In genomic region chr3:123198352-123198751, GRCh38 we compare ENCODE assay signal across 32 cellular contexts.
"Had no signal": no experiment of that assay in that cellular context is flagged by ENCODE, and none has a peak within 500 bp of the region (broad histone marks: within the 10 kb centered on the region; RNA-seq: fewer than 3 reads in every experiment).

No MANE protein-coding gene starts in this region.

- H3K27me3 ChIP-seq: adrenal gland, ascending aorta, breast epithelium, cardiac muscle cell, colonic mucosa, esophagus muscularis mucosa, foreskin keratinocyte, gastrocnemius medialis had no signal

- H3K27ac ChIP-seq: adrenal gland, ascending aorta, breast epithelium, cardiac muscle cell, colonic mucosa, esophagus muscularis mucosa, foreskin keratinocyte, gastrocnemius medialis, WERI-Rb-1 had no signal

- ATAC-seq: activated CD4-positive, CD25-positive, alpha-beta regulatory T cell treated with anti-CD3 and anti-CD28 coated beads, Interleukin-2, amount 50 U/mL, for 24 hours; activated CD8-positive, alpha-beta T cell treated with anti-CD3 and anti-CD28 coated beads for 36 hours; activated naive CD8-positive, alpha-beta T cell treated with anti-CD3 and anti-CD28 coated beads, Interleukin-2, amount 50 U/mL, for 24 hours; activated T-cell treated with anti-CD3 and anti-CD28 coated beads, Interleukin-2, amount 50 U/mL, for 4 hours; activated T-helper 17 cell treated with anti-CD3 and anti-CD28 coated beads, Interleukin-2, amount 50 U/mL, for 72 hours; foreskin keratinocyte; gastrocnemius medialis; T-helper 17 cell had no signal

- H3K36me3 ChIP-seq: adrenal gland, ascending aorta, breast epithelium, cardiac muscle cell, colonic mucosa, esophagus muscularis mucosa, gastrocnemius medialis, WERI-Rb-1 had no signal

- FAIRE-seq: endometrium, endothelial cell of umbilical vein had no signal

- H3K4me3 ChIP-seq: adrenal gland, ascending aorta, breast epithelium, cardiac muscle cell, colonic mucosa, esophagus muscularis mucosa, gastrocnemius medialis had no signal

- DNase-seq: activated B cell treated with CpG ODN at 0.5 μM for 24 hours; activated CD4-positive, alpha-beta T cell treated with anti-CD3 and anti-CD28 coated beads for 48 hours; activated CD4-positive, alpha-beta T cell treated with anti-CD3 and anti-CD28 coated beads, Interleukin-2, amount 50 U/mL, for 1 hour; activated CD4-positive, alpha-beta T cell treated with anti-CD3 and anti-CD28 coated beads, Interleukin-2, amount 50 U/mL, for 48 hours; activated CD8-positive, alpha-beta memory T cell treated with anti-CD3 and anti-CD28 coated beads for 24 hours; activated CD8-positive, alpha-beta T cell treated with anti-CD3 and anti-CD28 coated beads for 36 hours; activated effector memory CD4-positive, alpha-beta T cell treated with Interleukin-2 at 50 U/mL for 16 hours; activated gamma-delta T cell treated with Interleukin-2 at 50 U/mL for 16 hours; activated naive CD4-positive, alpha-beta T cell treated with anti-CD3 and anti-CD28 coated beads for 36 hours; activated naive CD8-positive, alpha-beta T cell treated with anti-CD3 and anti-CD28 coated beads for 36 hours; activated naive CD8-positive, alpha-beta T cell treated with anti-CD3 and anti-CD28 coated beads, Interleukin-2, amount 50 U/mL, for 24 hours; activated T-cell treated with anti-CD3 and anti-CD28 coated beads, Interleukin-2, amount 50 U/mL, for 4 hours; adrenal gland; central memory CD4-positive, alpha-beta T cell; cerebellar nuclear complex; colonic mucosa; effector CD8-positive, alpha-beta T cell; foreskin keratinocyte; gastrocnemius medialis; glutamatergic neuron; hippocampal formation; T-helper 17 cell; T1000; WERI-Rb-1 had no signal

- H3K4me1 ChIP-seq: colonic mucosa had no signal

- H3K9me3 ChIP-seq: adrenal gland, ascending aorta, breast epithelium, colonic mucosa, esophagus muscularis mucosa, gastrocnemius medialis had no signal
